15 cellular contexts compared by ENCODE assay signal in genomic region chrX:113529425-113530013, GRCh38.
A peak's percentile ranks its signal among the peaks of the same experiment; 100 is the strongest.
DNase-seq lines count a peak whose midpoint lies in the region; ATAC-seq and TF ChIP-seq lines count a peak whose summit lies in the region.
"Had no signal": no experiment of that assay in that cellular context is flagged by ENCODE, and none has a peak within 500 bp of the region (broad histone marks: within the 10 kb centered on the region; RNA-seq: fewer than 3 reads in every experiment).

No MANE protein-coding gene starts in this region.

- intact Hi-C loops in CD4-positive, alpha-beta T cell (cut with DNase I, micrococcal nuclease): no loop called here
- intact Hi-C loops in Right ventricle myocardium inferior (cut with DNase I): no loop called here

- POLR2A ChIA-PET in CD4-positive, alpha-beta T cell (lab: Charles Lee): no interaction called here

- H3K4me3 ChIP-seq in OCI-LY3 (ENCODE audit: low read length): peak overlapping the region; percentile 68
- H3K4me3 ChIP-seq: A549, GM23248 had no signal

- no peaks in the 10 kb centered on the region for H3K36me3 ChIP-seq in OCI-LY3 (replicated peaks; ENCODE audit: low read depth, low read length)

- no peak for TF ChIP-seq CTCF in HFFc6 (IDR thresholded peaks at IDR 0.05)
- TF ChIP-seq CTCF in OCI-LY3 (IDR thresholded peaks at IDR 0.05; ENCODE audit: low read depth, low read length): no peak
- TF ChIP-seq CTCF in CD4-positive, alpha-beta T cell (IDR thresholded peaks at IDR 0.05): no peak

- peak overlapping the region; percentile 68; the same call in 1 of the 2 replicates for H3K27ac Mint-ChIP-seq in HFFc6
- peak overlapping the region; percentile 65 for H3K27ac Mint-ChIP-seq in stimulated activated naive B cell treated with anti-CD40 and anti-IgM and Interleukin-4, amounts not matched to agents 10 μg/mL and 1 μg/mL and 100 μg/mL, for 72 hours
- H3K27ac Mint-ChIP-seq in CD4-positive, alpha-beta T cell: no peak overlapping the region
- H3K27ac Mint-ChIP-seq: CD14-positive monocyte had no signal

- H3K4me1 Mint-ChIP-seq in HFFc6 (ENCODE audit: low read depth): peaks cover 13% of the 10 kb centered on the region; the same call in 1 of the 2 replicates
- H3K4me1 Mint-ChIP-seq in stimulated activated naive B cell treated with anti-CD40 and anti-IgM and Interleukin-4, amounts not matched to agents 10 μg/mL and 1 μg/mL and 100 μg/mL, for 72 hours: peaks cover 3 to 9% of the 10 kb centered on the region in 2 donors
- no peaks in the 10 kb centered on the region for H3K4me1 Mint-ChIP-seq in CD4-positive, alpha-beta T cell (ENCODE audit: low read depth)
- H3K4me1 Mint-ChIP-seq: CD14-positive monocyte had no signal

- peak; percentile 83 for ATAC-seq in GM18868 (IDR thresholded peaks at IDR 0.05; ENCODE audit: unreplicated experiment)
- peak; percentile 63 to 76 for ATAC-seq in stimulated activated naive B cell treated with anti-CD40 and anti-IgM and Interleukin-4, amounts not matched to agents 10 μg/mL and 1 μg/mL and 100 μg/mL, for 72 hours (replicated peaks)
- ATAC-seq in CD4-positive, alpha-beta T cell (ENCODE audit: poor library complexity): no peak
- ATAC-seq in Right ventricle myocardium inferior: no peak
- ATAC-seq: A549, HCT116 had no signal

- no peaks in the 10 kb centered on the region for H3K36me3 Mint-ChIP-seq in HFFc6 (ENCODE audit: low read depth)
- no peaks in the 10 kb centered on the region for H3K36me3 Mint-ChIP-seq in stimulated activated naive B cell treated with anti-CD40 and anti-IgM and Interleukin-4, amounts not matched to agents 10 μg/mL and 1 μg/mL and 100 μg/mL, for 72 hours
- no peaks in the 10 kb centered on the region for H3K36me3 Mint-ChIP-seq in CD4-positive, alpha-beta T cell (ENCODE audit: low read depth)
- H3K36me3 Mint-ChIP-seq: CD14-positive monocyte had no signal

- H3K4me2 ChIP-seq in OCI-LY3 (ENCODE audit: low read length): peak overlapping the region; percentile 44
- H3K4me2 ChIP-seq: A549 had no signal

- H4K20me1 ChIP-seq in OCI-LY3 (ENCODE audit: insufficient read depth, low read length): no peaks in the 10 kb centered on the region

- CTCF ChIA-PET in CD4-positive, alpha-beta T cell (lab: Charles Lee): no interaction called here

- peak overlapping the region; percentile 34; the same call in 1 of the 2 replicates for H3K9ac ChIP-seq in OCI-LY3 (ENCODE audit: low read length)
- H3K9ac ChIP-seq: GM23248 had no signal

- no peak overlapping the region; the same call in 1 of the 2 replicates for H2AFZ ChIP-seq in OCI-LY3 (ENCODE audit: low read depth, low read length)
- H2AFZ ChIP-seq: GM23248 had no signal

- H3K4me1 ChIP-seq in OCI-LY3 (ENCODE audit: low read length): peaks cover 13% of the 10 kb centered on the region
- H3K4me1 ChIP-seq: A549 had no signal

- peak overlapping the region; percentile 83; the same call in 1 of the 2 replicates for H3K4me3 Mint-ChIP-seq in HFFc6
- no peak overlapping the region for H3K4me3 Mint-ChIP-seq in stimulated activated naive B cell treated with anti-CD40 and anti-IgM and Interleukin-4, amounts not matched to agents 10 μg/mL and 1 μg/mL and 100 μg/mL, for 72 hours
- no peak overlapping the region for H3K4me3 Mint-ChIP-seq in CD4-positive, alpha-beta T cell
- H3K4me3 Mint-ChIP-seq: CD14-positive monocyte had no signal

- H3K27ac ChIP-seq in OCI-LY3 (ENCODE audit: low read length): peak overlapping the region; percentile 6; the same call in 1 of the 2 replicates
- no peak overlapping the region for H3K27ac ChIP-seq in CD4-positive, alpha-beta T cell (ENCODE audit: low read depth, low read length)
- H3K27ac ChIP-seq: A549, GM23248 had no signal

- no peaks in the 10 kb centered on the region for H3K27me3 ChIP-seq in OCI-LY3 (ENCODE audit: low read depth, low read length)
- H3K27me3 ChIP-seq in CD4-positive, alpha-beta T cell (ENCODE audit: control insufficient read depth, insufficient read depth, low read length): no peaks in the 10 kb centered on the region

- no peaks in the 10 kb centered on the region for H3K27me3 Mint-ChIP-seq in HFFc6 (ENCODE audit: insufficient read depth)
- peaks cover 0 to 4% of the 10 kb centered on the region in 2 donors for H3K27me3 Mint-ChIP-seq in stimulated activated naive B cell treated with anti-CD40 and anti-IgM and Interleukin-4, amounts not matched to agents 10 μg/mL and 1 μg/mL and 100 μg/mL, for 72 hours
- no peaks in the 10 kb centered on the region for H3K27me3 Mint-ChIP-seq in CD4-positive, alpha-beta T cell

- no peaks in the 10 kb centered on the region for H3K9me3 ChIP-seq in OCI-LY3 (ENCODE audit: insufficient read depth, low read length)
- no peaks in the 10 kb centered on the region for H3K9me3 ChIP-seq in CD4-positive, alpha-beta T cell (ENCODE audit: control insufficient read depth, low read length)
- H3K9me3 ChIP-seq: A549 had no signal

- H3K9me3 Mint-ChIP-seq in HFFc6: no peaks in the 10 kb centered on the region
- no peaks in the 10 kb centered on the region for H3K9me3 Mint-ChIP-seq in stimulated activated naive B cell treated with anti-CD40 and anti-IgM and Interleukin-4, amounts not matched to agents 10 μg/mL and 1 μg/mL and 100 μg/mL, for 72 hours
- H3K9me3 Mint-ChIP-seq in CD4-positive, alpha-beta T cell: peaks cover 3% of the 10 kb centered on the region

- no peaks in the 10 kb centered on the region for H3K79me2 ChIP-seq in OCI-LY3 (ENCODE audit: low read length)

- DNase-seq in HFFc6: no peak
- no peak for DNase-seq in stimulated activated naive B cell treated with anti-CD40 and anti-IgM and Interleukin-4, amounts not matched to agents 10 μg/mL and 1 μg/mL and 100 μg/mL, for 72 hours
- DNase-seq in CD4-positive, alpha-beta T cell: no peak
- DNase-seq in OCI-M1 (lab: John Stamatoyannopoulos, UW): no peak
- DNase-seq in NCI-H1930 (lab: John Stamatoyannopoulos, UW): no peak
- no peak for DNase-seq in Right ventricle myocardium inferior (ENCODE audit: missing footprints)
- DNase-seq: GM23248, IMR-90, Kasumi-1, KBM-7 had no signal

Comparison
In these comparisons a context has a peak if more than half of its experiments do, and no peak if none do; other contexts are left out.
1. ATAC-seq: peak in GM18868 (single experiment) and stimulated activated naive B cell treated with anti-CD40 and anti-IgM and Interleukin-4, amounts not matched to agents 10 μg/mL and 1 μg/mL and 100 μg/mL, for 72 hours (2 of 2); none in CD4-positive, alpha-beta T cell (single experiment) and Right ventricle myocardium inferior (single experiment).